19 cellular contexts compared by ENCODE assay signal in the genomic region with DNA sequence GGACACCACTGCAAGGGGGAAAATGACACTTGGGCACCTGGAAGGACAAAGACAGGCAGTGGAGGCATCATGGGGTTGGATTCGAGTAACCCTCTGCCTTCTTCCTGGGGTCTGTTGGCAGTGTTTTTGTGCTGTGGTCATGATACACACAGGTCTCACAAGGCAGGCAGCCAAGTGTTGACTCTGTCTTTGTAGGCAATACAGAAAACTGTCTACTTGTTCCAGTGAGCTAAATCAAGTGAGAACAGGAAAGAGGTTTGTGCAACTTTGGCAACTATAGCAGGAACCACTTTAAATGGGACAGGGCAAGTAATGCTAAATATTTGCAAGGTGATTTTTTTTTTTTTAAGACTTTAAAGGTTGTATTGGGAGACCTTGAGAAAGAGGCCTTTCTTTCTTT.
"Had no signal": no experiment of that assay in that cellular context is flagged by ENCODE, and none has a peak within 500 bp of the region (broad histone marks: within the 10 kb centered on the region; RNA-seq: fewer than 3 reads in every experiment).

No MANE protein-coding gene starts in this region.

- H3K27ac ChIP-seq: ascending aorta, coronary artery, gastroesophageal sphincter, neutrophil, spleen had no signal

- H3K4me1 ChIP-seq: ascending aorta, gastroesophageal sphincter, spleen had no signal

- H3K9me3 ChIP-seq: ascending aorta, gastroesophageal sphincter, neutrophil had no signal

- H3K36me3 ChIP-seq: ascending aorta, gastroesophageal sphincter, neutrophil had no signal

- H3K27me3 ChIP-seq: ascending aorta, gastroesophageal sphincter, neutrophil, spleen had no signal

- ATAC-seq: activated CD8-positive, alpha-beta T cell treated with anti-CD3 and anti-CD28 coated beads, Interleukin-2, amount 10 ng/mL, durations not matched to agents 7 days and 5 days; activated naive CD8-positive, alpha-beta T cell treated with anti-CD3 and anti-CD28 coated beads, Interleukin-2, amount 50 U/mL, for 24 hours; gastroesophageal sphincter; right cardiac atrium; stimulated activated memory B cell treated with anti-CD40 and anti-IgM and Interleukin-4, amounts not matched to agents 10 μg/mL and 1 μg/mL and 100 μg/mL, for 72 hours; WTC11 had no signal

- DNase-seq: activated CD4-positive, alpha-beta T cell treated with anti-CD3 and anti-CD28 coated beads for 48 hours; activated CD8-positive, alpha-beta memory T cell treated with anti-CD3 and anti-CD28 coated beads, Interleukin-2, amount 50 U/mL, for 48 hours; activated CD8-positive, alpha-beta T cell treated with anti-CD3 and anti-CD28 coated beads, Interleukin-2, amount 10 ng/mL, durations not matched to agents 7 days and 5 days; activated naive CD4-positive, alpha-beta T cell treated with Interleukin-2 at 50 U/mL for 16 hours; activated naive CD8-positive, alpha-beta T cell treated with anti-CD3 and anti-CD28 coated beads, Interleukin-2, amount 50 U/mL, for 24 hours; central memory CD4-positive, alpha-beta T cell; effector CD4-positive, alpha-beta T cell; kidney; naive B cell; right cardiac atrium; spleen; stimulated activated CD4-positive, alpha-beta T cell treated with anti-CD3 and anti-CD28 coated beads, Interleukin-1b, Interleukin-23, amount 100 ng/mL, for 48 hours; trophoblast cell had no signal

- H3K4me3 ChIP-seq: ascending aorta, coronary artery, gastroesophageal sphincter, spleen had no signal
